Comparison of ENCODE assay signal across 30 cellular contexts in genomic region chr11:12569499-12570040, GRCh38.
DNase-seq lines count a peak whose midpoint lies in the region; ATAC-seq and TF ChIP-seq lines count a peak whose summit lies in the region.
"Had no signal": no experiment of that assay in that cellular context is flagged by ENCODE, and none has a peak within 500 bp of the region (broad histone marks: within the 10 kb centered on the region; RNA-seq: fewer than 3 reads in every experiment).

No MANE protein-coding gene starts in this region.

- no peak overlapping the region for H3K9ac ChIP-seq in fibroblast of lung (ENCODE audit: insufficient read depth, low read length)

- CTCF ChIA-PET in RWPE1 (lab: Yijun Ruan, JAX), result interaction anchor here (0.6 kb wide), 1 partner anchor 390 kb away, joined by 3 read pairs; no protein-coding TSS in a partner anchor

- H4K20me1 ChIP-seq in fibroblast of lung (ENCODE audit: control insufficient read depth, extremely low read depth, insufficient read depth, low read length), result no peaks in the 10 kb centered on the region
- no peaks in the 10 kb centered on the region for H4K20me1 ChIP-seq in osteoblast (ENCODE audit: insufficient read depth, low read length)

- H3K27ac ChIP-seq in fibroblast of lung (ENCODE audit: insufficient read depth, low read length) (no peak overlapping the region), osteoblast (ENCODE audit: low read depth, low read length) (peak overlapping the region; percentile 33), RWPE1 (no peak overlapping the region)
- H3K27ac ChIP-seq: brain microvascular endothelial cell, C4-2B, epithelial cell of prostate, neutrophil, prostate gland, suprapubic skin had no signal

- H3K36me3 ChIP-seq in fibroblast of lung (ENCODE audit: control insufficient read depth, insufficient read depth, low read length), result no peaks in the 10 kb centered on the region
- no peaks in the 10 kb centered on the region for H3K36me3 ChIP-seq in osteoblast (ENCODE audit: insufficient read depth, low read length)
- H3K36me3 ChIP-seq: brain microvascular endothelial cell, neutrophil, prostate gland, suprapubic skin had no signal

- H3K9me3 ChIP-seq in fibroblast of lung (ENCODE audit: control insufficient read depth, insufficient read depth, low read depth, low read length) (no peaks in the 10 kb centered on the region), osteoblast (ENCODE audit: low read depth, low read length) (no peaks in the 10 kb centered on the region)
- H3K9me3 ChIP-seq: neutrophil, prostate gland, suprapubic skin had no signal

- H2AFZ ChIP-seq in fibroblast of lung (ENCODE audit: low read length) (no peak overlapping the region), osteoblast (ENCODE audit: low read length) (no peak overlapping the region)

- H3K4me3 ChIP-seq in fibroblast of lung (replicated peaks in 1 of 4; ENCODE audit: control extremely low read depth in 1 of 4, insufficient read depth in 1 of 4, low read depth in 3 of 4, low read length in 4 of 4) (no peak overlapping the region), osteoblast (ENCODE audit: insufficient read depth, low read length) (no peak overlapping the region)
- H3K4me3 ChIP-seq: prostate gland, suprapubic skin had no signal

- ATAC-seq in HG03378 (IDR thresholded peaks at IDR 0.05; ENCODE audit: unreplicated experiment) (no peak), HG03457 (IDR thresholded peaks at IDR 0.05; ENCODE audit: unreplicated experiment) (no peak), GM19455 (IDR thresholded peaks at IDR 0.05; ENCODE audit: unreplicated experiment) (no peak)
- ATAC-seq: Right ventricle myocardium inferior; sciatic nerve; stimulated activated naive B cell treated with anti-CD40 and anti-IgM and Interleukin-4, amounts not matched to agents 10 μg/mL and 1 μg/mL and 100 μg/mL, for 72 hours had no signal

- H3K4me2 ChIP-seq in fibroblast of lung (ENCODE audit: extremely low read depth, insufficient read depth, low read length), result no peak overlapping the region
- peak overlapping the region; percentile 25 for H3K4me2 ChIP-seq in osteoblast (ENCODE audit: insufficient read depth, low read length)

- H3K79me2 ChIP-seq in fibroblast of lung (ENCODE audit: control insufficient read depth, insufficient read depth, low read length) (no peaks in the 10 kb centered on the region), osteoblast (ENCODE audit: insufficient read depth, low read length) (no peaks in the 10 kb centered on the region)

- H3K27me3 ChIP-seq in fibroblast of lung (ENCODE audit: control insufficient read depth, insufficient read depth, low read length) (no peaks in the 10 kb centered on the region), osteoblast (ENCODE audit: insufficient read depth, low read length) (peaks cover 2% of the 10 kb centered on the region)
- H3K27me3 ChIP-seq: brain microvascular endothelial cell, neutrophil, suprapubic skin had no signal

- POLR2A ChIA-PET in RWPE1 (lab: Yijun Ruan, JAX; ENCODE audit: low non-redundant PET), result no interaction called here

- peak; percentile 48 for DNase-seq in GM03348 (ENCODE audit: low spot score)
- peak; percentile 43 for DNase-seq in LoVo (ENCODE audit: low spot score)
- peak; percentile 34 to 91 for DNase-seq in fibroblast of lung (ENCODE audit: low read depth in 2 of 2)
- DNase-seq in osteoblast (ENCODE audit: insufficient read length, low spot score, missing footprints), result no peak
- no peak for DNase-seq in RWPE1 (ENCODE audit: low spot score)
- DNase-seq: activated CD4-positive, alpha-beta T cell treated with anti-CD3 and anti-CD28 coated beads for 4 hours; activated CD8-positive, alpha-beta memory T cell treated with anti-CD3 and anti-CD28 coated beads for 24 hours; activated gamma-delta T cell; activated T-cell treated with anti-CD3 and anti-CD28 coated beads, Interleukin-2, amount 50 U/mL, for 1 hour; brain microvascular endothelial cell; effector CD4-positive, alpha-beta T cell; H7; KG1; mesendoderm; naive B cell; NCI-H1417 treated with DMSO at 0.1 percent for 48 hours; NCI-H2107; NCI-H510A; stimulated activated CD4-positive, alpha-beta T cell treated with anti-CD3 and anti-CD28 coated beads, Interleukin-15, amount 100 ng/mL, for 24 hours; stimulated activated naive B cell treated with anti-CD40 and anti-IgM and Interleukin-4, amounts not matched to agents 10 μg/mL and 1 μg/mL and 100 μg/mL, for 72 hours had no signal

- no peak for TF ChIP-seq CTCF in fibroblast of lung (conservative IDR thresholded peaks at IDR 0.05 in 1 of 2, IDR thresholded peaks at IDR 0.05 in 1 of 2; ENCODE audit: low read depth in 1 of 2, low read length in 2 of 2)
- TF ChIP-seq CTCF in osteoblast (IDR thresholded peaks at IDR 0.05; ENCODE audit: extremely low read depth, low read depth, low read length), result no peak
- TF ChIP-seq CTCF in RWPE1 (conservative IDR thresholded peaks at IDR 0.05; ENCODE audit: low read depth), result no peak

- no peaks in the 10 kb centered on the region for H3K4me1 ChIP-seq in fibroblast of lung (ENCODE audit: control insufficient read depth, extremely low read depth, insufficient read depth, low read length)
- peaks cover 5% of the 10 kb centered on the region for H3K4me1 ChIP-seq in osteoblast (ENCODE audit: insufficient read depth, low read length)
- H3K4me1 ChIP-seq: prostate gland, suprapubic skin had no signal

Comparison
In these comparisons a context has a peak if more than half of its experiments do, and no peak if none do; other contexts are left out.
1. DNase-seq: peak in GM03348 (single experiment), LoVo (single experiment) and fibroblast of lung (2 of 2); none in osteoblast (single experiment) and RWPE1 (single experiment).